In genomic region chr13:102561933-102562332, GRCh38 we compare ENCODE assay signal across 1 cellular context.
TF ChIP-seq lines count a peak whose summit lies in the region.

No MANE protein-coding gene starts in this region.

TF ChIP-seq in HepG2, 621 proteins besides CTCF, POLR2A, EP300 and RAD21 (continued from another document and continues in another):
- no peak for TF ChIP-seq ZNF180 (CRISPR knock-in tag; IDR thresholded peaks at IDR 0.05; ENCODE audit: borderline replicate concordance, low read depth)
- no peak for TF ChIP-seq ZNF280D (CRISPR knock-in tag; IDR thresholded peaks at IDR 0.05)
- TF ChIP-seq ZNF121 (CRISPR knock-in tag; IDR thresholded peaks at IDR 0.05): peak; percentile 26; the same call in 1 of the 2 replicates
- TF ChIP-seq ZNF567 (CRISPR knock-in tag; IDR thresholded peaks at IDR 0.05; ENCODE audit: borderline replicate concordance): no peak
- no peak for TF ChIP-seq RXRB (CRISPR knock-in tag; IDR thresholded peaks at IDR 0.05; ENCODE audit: borderline replicate concordance)
- TF ChIP-seq FOXA3 (CRISPR knock-in tag; IDR thresholded peaks at IDR 0.05): no peak
- TF ChIP-seq, protein P1, sequence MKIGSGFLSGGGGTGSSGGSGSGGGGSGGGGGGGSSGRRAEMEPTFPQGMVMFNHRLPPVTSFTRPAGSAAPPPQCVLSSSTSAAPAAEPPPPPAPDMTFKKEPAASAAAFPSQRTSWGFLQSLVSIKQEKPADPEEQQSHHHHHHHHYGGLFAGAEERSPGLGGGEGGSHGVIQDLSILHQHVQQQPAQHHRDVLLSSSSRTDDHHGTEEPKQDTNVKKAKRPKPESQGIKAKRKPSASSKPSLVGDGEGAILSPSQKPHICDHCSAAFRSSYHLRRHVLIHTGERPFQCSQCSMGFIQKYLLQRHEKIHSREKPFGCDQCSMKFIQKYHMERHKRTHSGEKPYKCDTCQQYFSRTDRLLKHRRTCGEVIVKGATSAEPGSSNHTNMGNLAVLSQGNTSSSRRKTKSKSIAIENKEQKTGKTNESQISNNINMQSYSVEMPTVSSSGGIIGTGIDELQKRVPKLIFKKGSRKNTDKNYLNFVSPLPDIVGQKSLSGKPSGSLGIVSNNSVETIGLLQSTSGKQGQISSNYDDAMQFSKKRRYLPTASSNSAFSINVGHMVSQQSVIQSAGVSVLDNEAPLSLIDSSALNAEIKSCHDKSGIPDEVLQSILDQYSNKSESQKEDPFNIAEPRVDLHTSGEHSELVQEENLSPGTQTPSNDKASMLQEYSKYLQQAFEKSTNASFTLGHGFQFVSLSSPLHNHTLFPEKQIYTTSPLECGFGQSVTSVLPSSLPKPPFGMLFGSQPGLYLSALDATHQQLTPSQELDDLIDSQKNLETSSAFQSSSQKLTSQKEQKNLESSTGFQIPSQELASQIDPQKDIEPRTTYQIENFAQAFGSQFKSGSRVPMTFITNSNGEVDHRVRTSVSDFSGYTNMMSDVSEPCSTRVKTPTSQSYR (CRISPR knock-in tag; IDR thresholded peaks at IDR 0.05; ENCODE audit: borderline replicate concordance): no peak
- TF ChIP-seq, protein P2, sequence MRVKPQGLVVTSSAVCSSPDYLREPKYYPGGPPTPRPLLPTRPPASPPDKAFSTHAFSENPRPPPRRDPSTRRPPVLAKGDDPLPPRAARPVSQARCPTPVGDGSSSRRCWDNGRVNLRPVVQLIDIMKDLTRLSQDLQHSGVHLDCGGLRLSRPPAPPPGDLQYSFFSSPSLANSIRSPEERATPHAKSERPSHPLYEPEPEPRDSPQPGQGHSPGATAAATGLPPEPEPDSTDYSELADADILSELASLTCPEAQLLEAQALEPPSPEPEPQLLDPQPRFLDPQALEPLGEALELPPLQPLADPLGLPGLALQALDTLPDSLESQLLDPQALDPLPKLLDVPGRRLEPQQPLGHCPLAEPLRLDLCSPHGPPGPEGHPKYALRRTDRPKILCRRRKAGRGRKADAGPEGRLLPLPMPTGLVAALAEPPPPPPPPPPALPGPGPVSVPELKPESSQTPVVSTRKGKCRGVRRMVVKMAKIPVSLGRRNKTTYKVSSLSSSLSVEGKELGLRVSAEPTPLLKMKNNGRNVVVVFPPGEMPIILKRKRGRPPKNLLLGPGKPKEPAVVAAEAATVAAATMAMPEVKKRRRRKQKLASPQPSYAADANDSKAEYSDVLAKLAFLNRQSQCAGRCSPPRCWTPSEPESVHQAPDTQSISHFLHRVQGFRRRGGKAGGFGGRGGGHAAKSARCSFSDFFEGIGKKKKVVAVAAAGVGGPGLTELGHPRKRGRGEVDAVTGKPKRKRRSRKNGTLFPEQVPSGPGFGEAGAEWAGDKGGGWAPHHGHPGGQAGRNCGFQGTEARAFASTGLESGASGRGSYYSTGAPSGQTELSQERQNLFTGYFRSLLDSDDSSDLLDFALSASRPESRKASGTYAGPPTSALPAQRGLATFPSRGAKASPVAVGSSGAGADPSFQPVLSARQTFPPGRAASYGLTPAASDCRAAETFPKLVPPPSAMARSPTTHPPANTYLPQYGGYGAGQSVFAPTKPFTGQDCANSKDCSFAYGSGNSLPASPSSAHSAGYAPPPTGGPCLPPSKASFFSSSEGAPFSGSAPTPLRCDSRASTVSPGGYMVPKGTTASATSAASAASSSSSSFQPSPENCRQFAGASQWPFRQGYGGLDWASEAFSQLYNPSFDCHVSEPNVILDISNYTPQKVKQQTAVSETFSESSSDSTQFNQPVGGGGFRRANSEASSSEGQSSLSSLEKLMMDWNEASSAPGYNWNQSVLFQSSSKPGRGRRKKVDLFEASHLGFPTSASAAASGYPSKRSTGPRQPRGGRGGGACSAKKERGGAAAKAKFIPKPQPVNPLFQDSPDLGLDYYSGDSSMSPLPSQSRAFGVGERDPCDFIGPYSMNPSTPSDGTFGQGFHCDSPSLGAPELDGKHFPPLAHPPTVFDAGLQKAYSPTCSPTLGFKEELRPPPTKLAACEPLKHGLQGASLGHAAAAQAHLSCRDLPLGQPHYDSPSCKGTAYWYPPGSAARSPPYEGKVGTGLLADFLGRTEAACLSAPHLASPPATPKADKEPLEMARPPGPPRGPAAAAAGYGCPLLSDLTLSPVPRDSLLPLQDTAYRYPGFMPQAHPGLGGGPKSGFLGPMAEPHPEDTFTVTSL (CRISPR knock-in tag; IDR thresholded peaks at IDR 0.05; ENCODE audit: borderline replicate concordance): peak; percentile 77; the same call in 1 of the 2 replicates
- TF ChIP-seq EZH2 (conservative IDR thresholded peaks at IDR 0.05; ENCODE audit: low read depth, low read length): no peak
- no peak for TF ChIP-seq MLX (CRISPR knock-in tag; IDR thresholded peaks at IDR 0.05)
- 0 out of 2 replicates have a peak, but pooled peaks have one; percentile 25 for TF ChIP-seq THAP11 (CRISPR knock-in tag; IDR thresholded peaks at IDR 0.05)
- TF ChIP-seq RARG (CRISPR knock-in tag; IDR thresholded peaks at IDR 0.05; ENCODE audit: low read depth): no peak
- TF ChIP-seq NCOA5 (CRISPR knock-in tag; IDR thresholded peaks at IDR 0.05): no peak
- TF ChIP-seq ZNF326 (CRISPR knock-in tag; IDR thresholded peaks at IDR 0.05; ENCODE audit: borderline replicate concordance): no peak
- TF ChIP-seq NFE2 (CRISPR knock-in tag; IDR thresholded peaks at IDR 0.05): no peak
- TF ChIP-seq DNMT1 (CRISPR knock-in tag; IDR thresholded peaks at IDR 0.05): no peak
- no peak for TF ChIP-seq ARNT (IDR thresholded peaks at IDR 0.05)
- no peak for TF ChIP-seq ZFP37 (CRISPR knock-in tag; IDR thresholded peaks at IDR 0.05; ENCODE audit: borderline replicate concordance)
- TF ChIP-seq, protein P3, sequence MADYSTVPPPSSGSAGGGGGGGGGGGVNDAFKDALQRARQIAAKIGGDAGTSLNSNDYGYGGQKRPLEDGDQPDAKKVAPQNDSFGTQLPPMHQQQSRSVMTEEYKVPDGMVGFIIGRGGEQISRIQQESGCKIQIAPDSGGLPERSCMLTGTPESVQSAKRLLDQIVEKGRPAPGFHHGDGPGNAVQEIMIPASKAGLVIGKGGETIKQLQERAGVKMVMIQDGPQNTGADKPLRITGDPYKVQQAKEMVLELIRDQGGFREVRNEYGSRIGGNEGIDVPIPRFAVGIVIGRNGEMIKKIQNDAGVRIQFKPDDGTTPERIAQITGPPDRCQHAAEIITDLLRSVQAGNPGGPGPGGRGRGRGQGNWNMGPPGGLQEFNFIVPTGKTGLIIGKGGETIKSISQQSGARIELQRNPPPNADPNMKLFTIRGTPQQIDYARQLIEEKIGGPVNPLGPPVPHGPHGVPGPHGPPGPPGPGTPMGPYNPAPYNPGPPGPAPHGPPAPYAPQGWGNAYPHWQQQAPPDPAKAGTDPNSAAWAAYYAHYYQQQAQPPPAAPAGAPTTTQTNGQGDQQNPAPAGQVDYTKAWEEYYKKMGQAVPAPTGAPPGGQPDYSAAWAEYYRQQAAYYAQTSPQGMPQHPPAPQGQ (CRISPR knock-in tag; IDR thresholded peaks at IDR 0.05; ENCODE audit: borderline replicate concordance): no peak
- TF ChIP-seq ZNF263 (CRISPR knock-in tag; IDR thresholded peaks at IDR 0.05): no peak
- no peak for TF ChIP-seq ZFAT (CRISPR knock-in tag; conservative IDR thresholded peaks at IDR 0.05)
- TF ChIP-seq CENPX (CRISPR knock-in tag; IDR thresholded peaks at IDR 0.05): no peak
- TF ChIP-seq ZNF337 (CRISPR knock-in tag; IDR thresholded peaks at IDR 0.05; ENCODE audit: borderline replicate concordance, low read depth): no peak
- TF ChIP-seq ZHX1 (CRISPR knock-in tag; IDR thresholded peaks at IDR 0.05; ENCODE audit: low read depth): no peak
- TF ChIP-seq ARID3A (IDR thresholded peaks at IDR 0.05; ENCODE audit: low read depth, low read length): no peak
- TF ChIP-seq KAT2B (IDR thresholded peaks at IDR 0.05; ENCODE audit: borderline replicate concordance, low read depth, low read length): 0 out of 2 replicates have a peak, but pooled peaks have one; percentile 34
- peak; percentile 57; the same call in 1 of the 2 replicates for TF ChIP-seq MAX (IDR thresholded peaks at IDR 0.05)
- no peak for TF ChIP-seq IRF2 (CRISPR knock-in tag; IDR thresholded peaks at IDR 0.05)
- TF ChIP-seq, protein P4, sequence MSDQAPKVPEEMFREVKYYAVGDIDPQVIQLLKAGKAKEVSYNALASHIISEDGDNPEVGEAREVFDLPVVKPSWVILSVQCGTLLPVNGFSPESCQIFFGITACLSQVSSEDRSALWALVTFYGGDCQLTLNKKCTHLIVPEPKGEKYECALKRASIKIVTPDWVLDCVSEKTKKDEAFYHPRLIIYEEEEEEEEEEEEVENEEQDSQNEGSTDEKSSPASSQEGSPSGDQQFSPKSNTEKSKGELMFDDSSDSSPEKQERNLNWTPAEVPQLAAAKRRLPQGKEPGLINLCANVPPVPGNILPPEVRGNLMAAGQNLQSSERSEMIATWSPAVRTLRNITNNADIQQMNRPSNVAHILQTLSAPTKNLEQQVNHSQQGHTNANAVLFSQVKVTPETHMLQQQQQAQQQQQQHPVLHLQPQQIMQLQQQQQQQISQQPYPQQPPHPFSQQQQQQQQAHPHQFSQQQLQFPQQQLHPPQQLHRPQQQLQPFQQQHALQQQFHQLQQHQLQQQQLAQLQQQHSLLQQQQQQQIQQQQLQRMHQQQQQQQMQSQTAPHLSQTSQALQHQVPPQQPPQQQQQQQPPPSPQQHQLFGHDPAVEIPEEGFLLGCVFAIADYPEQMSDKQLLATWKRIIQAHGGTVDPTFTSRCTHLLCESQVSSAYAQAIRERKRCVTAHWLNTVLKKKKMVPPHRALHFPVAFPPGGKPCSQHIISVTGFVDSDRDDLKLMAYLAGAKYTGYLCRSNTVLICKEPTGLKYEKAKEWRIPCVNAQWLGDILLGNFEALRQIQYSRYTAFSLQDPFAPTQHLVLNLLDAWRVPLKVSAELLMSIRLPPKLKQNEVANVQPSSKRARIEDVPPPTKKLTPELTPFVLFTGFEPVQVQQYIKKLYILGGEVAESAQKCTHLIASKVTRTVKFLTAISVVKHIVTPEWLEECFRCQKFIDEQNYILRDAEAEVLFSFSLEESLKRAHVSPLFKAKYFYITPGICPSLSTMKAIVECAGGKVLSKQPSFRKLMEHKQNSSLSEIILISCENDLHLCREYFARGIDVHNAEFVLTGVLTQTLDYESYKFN (CRISPR knock-in tag; conservative IDR thresholded peaks at IDR 0.05): peak; percentile 70
